Comparison of ENCODE assay signal across 1 cellular context in genomic region chr19:12722566-12723382, GRCh38.
TF ChIP-seq lines count a peak whose summit lies in the region.

No MANE protein-coding gene starts in this region.

TF ChIP-seq in HEK293, 187 proteins besides CTCF, POLR2A, EP300 and RAD21 (continued from another document):
- TF ChIP-seq, protein P1, sequence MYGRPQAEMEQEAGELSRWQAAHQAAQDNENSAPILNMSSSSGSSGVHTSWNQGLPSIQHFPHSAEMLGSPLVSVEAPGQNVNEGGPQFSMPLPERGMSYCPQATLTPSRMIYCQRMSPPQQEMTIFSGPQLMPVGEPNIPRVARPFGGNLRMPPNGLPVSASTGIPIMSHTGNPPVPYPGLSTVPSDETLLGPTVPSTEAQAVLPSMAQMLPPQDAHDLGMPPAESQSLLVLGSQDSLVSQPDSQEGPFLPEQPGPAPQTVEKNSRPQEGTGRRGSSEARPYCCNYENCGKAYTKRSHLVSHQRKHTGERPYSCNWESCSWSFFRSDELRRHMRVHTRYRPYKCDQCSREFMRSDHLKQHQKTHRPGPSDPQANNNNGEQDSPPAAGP (tag by site-specific recombination; IDR thresholded peaks at IDR 0.05), result peak; percentile 87
- TF ChIP-seq ZNF692 (tag by site-specific recombination; IDR thresholded peaks at IDR 0.05) (peak; percentile 77), ZNF473 (tag by site-specific recombination; IDR thresholded peaks at IDR 0.05) (no peak), SP3 (tag by site-specific recombination; IDR thresholded peaks at IDR 0.05) (peak; percentile 58), SP2 (tag by site-specific recombination; IDR thresholded peaks at IDR 0.05) (peak; percentile 77), PRDM10 (tag by site-specific recombination; IDR thresholded peaks at IDR 0.05) (peak; percentile 89), OVOL3 (tag by site-specific recombination; IDR thresholded peaks at IDR 0.05) (peak; percentile 65; the same call in 1 of the 2 replicates), ZNF585B (tag by site-specific recombination; IDR thresholded peaks at IDR 0.05) (no peak), ZFP69B (tag by site-specific recombination; IDR thresholded peaks at IDR 0.05) (peak; percentile 63; the same call in 1 of the 2 replicates), ZNF221 (tag by site-specific recombination; IDR thresholded peaks at IDR 0.05; ENCODE audit: borderline replicate concordance) (no peak), GFI1B (tag by site-specific recombination; IDR thresholded peaks at IDR 0.05) (no peak), TCF7L2 (IDR thresholded peaks at IDR 0.05; ENCODE audit: borderline replicate concordance, low read depth, low read length) (no peak), ZNF791 (tag by site-specific recombination; IDR thresholded peaks at IDR 0.05) (no peak), HIC1 (tag by site-specific recombination; IDR thresholded peaks at IDR 0.05) (peak; percentile 57; the same call in 1 of the 2 replicates), HOXC10 (CRISPR knock-in tag; IDR thresholded peaks at IDR 0.05) (no peak), ZNF785 (tag by site-specific recombination; IDR thresholded peaks at IDR 0.05) (0 out of 2 replicates have a peak, but pooled peaks have one; percentile 66), SCRT1 (tag by site-specific recombination; IDR thresholded peaks at IDR 0.05; ENCODE audit: borderline replicate concordance) (no peak), ZNF488 (tag by site-specific recombination; IDR thresholded peaks at IDR 0.05) (no peak), SP7 (tag by site-specific recombination; IDR thresholded peaks at IDR 0.05) (peak; percentile 84), ZSCAN16 (tag by site-specific recombination; IDR thresholded peaks at IDR 0.05) (no peak), ZNF561 (tag by site-specific recombination; IDR thresholded peaks at IDR 0.05; ENCODE audit: borderline replicate concordance) (peak; percentile 51; the same call in 1 of the 2 replicates), ZNF571 (tag by site-specific recombination; IDR thresholded peaks at IDR 0.05) (no peak), ZNF555 (tag by site-specific recombination; conservative IDR thresholded peaks at IDR 0.05) (no peak), MEIS1 (CRISPR knock-in tag; IDR thresholded peaks at IDR 0.05; ENCODE audit: borderline replicate concordance) (no peak), ZBTB7A (tag by site-specific recombination; IDR thresholded peaks at IDR 0.05; ENCODE audit: low read depth) (no peak), ZFP3 (tag by site-specific recombination; IDR thresholded peaks at IDR 0.05; ENCODE audit: low read depth) (no peak), ZFP41 (tag by site-specific recombination; IDR thresholded peaks at IDR 0.05; ENCODE audit: borderline replicate concordance) (no peak), ZNF324 (tag by site-specific recombination; IDR thresholded peaks at IDR 0.05) (peak; percentile 95; the same call in 1 of the 2 replicates), ZNF146 (tag by site-specific recombination; IDR thresholded peaks at IDR 0.05) (peak; percentile 6; the same call in 1 of the 2 replicates), EGR2 (tag by site-specific recombination; IDR thresholded peaks at IDR 0.05; ENCODE audit: low read depth) (no peak), ZBTB8A (tag by site-specific recombination; IDR thresholded peaks at IDR 0.05) (peak; percentile 72)
- TF ChIP-seq, protein P2, sequence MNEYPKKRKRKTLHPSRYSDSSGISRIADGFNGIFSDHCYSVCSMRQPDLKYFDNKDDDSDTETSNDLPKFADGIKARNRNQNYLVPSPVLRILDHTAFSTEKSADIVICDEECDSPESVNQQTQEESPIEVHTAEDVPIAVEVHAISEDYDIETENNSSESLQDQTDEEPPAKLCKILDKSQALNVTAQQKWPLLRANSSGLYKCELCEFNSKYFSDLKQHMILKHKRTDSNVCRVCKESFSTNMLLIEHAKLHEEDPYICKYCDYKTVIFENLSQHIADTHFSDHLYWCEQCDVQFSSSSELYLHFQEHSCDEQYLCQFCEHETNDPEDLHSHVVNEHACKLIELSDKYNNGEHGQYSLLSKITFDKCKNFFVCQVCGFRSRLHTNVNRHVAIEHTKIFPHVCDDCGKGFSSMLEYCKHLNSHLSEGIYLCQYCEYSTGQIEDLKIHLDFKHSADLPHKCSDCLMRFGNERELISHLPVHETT (tag by site-specific recombination; IDR thresholded peaks at IDR 0.05), result peak; percentile 94
- TF ChIP-seq, protein P3, sequence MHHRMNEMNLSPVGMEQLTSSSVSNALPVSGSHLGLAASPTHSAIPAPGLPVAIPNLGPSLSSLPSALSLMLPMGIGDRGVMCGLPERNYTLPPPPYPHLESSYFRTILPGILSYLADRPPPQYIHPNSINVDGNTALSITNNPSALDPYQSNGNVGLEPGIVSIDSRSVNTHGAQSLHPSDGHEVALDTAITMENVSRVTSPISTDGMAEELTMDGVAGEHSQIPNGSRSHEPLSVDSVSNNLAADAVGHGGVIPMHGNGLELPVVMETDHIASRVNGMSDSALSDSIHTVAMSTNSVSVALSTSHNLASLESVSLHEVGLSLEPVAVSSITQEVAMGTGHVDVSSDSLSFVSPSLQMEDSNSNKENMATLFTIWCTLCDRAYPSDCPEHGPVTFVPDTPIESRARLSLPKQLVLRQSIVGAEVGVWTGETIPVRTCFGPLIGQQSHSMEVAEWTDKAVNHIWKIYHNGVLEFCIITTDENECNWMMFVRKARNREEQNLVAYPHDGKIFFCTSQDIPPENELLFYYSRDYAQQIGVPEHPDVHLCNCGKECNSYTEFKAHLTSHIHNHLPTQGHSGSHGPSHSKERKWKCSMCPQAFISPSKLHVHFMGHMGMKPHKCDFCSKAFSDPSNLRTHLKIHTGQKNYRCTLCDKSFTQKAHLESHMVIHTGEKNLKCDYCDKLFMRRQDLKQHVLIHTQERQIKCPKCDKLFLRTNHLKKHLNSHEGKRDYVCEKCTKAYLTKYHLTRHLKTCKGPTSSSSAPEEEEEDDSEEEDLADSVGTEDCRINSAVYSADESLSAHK (tag by site-specific recombination; IDR thresholded peaks at IDR 0.05), result peak; percentile 47
